ENCODE assay signal across 1 cellular context in genomic region chr21:8234059-8234458, GRCh38.
TF ChIP-seq lines count a peak whose summit lies in the region.
"Not testable (repeated sequence)": the region's sequence is repeated elsewhere in the genome, so short reads cannot be mapped to it uniquely, and the experiment has no call there.

No MANE protein-coding gene starts in this region.

TF ChIP-seq in K562, 482 proteins besides CTCF, POLR2A, EP300 and RAD21 (continued from another document and continues in another):
- TF ChIP-seq, protein P1, sequence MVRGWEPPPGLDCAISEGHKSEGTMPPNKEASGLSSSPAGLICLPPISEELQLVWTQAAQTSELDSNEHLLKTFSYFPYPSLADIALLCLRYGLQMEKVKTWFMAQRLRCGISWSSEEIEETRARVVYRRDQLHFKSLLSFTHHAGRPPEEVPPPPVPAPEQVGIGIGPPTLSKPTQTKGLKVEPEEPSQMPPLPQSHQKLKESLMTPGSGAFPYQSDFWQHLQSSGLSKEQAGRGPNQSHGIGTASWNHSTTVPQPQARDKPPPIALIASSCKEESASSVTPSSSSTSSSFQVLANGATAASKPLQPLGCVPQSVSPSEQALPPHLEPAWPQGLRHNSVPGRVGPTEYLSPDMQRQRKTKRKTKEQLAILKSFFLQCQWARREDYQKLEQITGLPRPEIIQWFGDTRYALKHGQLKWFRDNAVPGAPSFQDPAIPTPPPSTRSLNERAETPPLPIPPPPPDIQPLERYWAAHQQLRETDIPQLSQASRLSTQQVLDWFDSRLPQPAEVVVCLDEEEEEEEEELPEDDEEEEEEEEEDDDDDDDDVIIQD (CRISPR knock-in tag; IDR thresholded peaks at IDR 0.05) = peak; percentile 91; the same call in 1 of the 2 replicates
- TF ChIP-seq ZNF408 (CRISPR knock-in tag; IDR thresholded peaks at IDR 0.05; ENCODE audit: low read depth) (peak; percentile 93; the same call in 1 of the 2 replicates), ZNF561 (CRISPR knock-in tag; conservative IDR thresholded peaks at IDR 0.05) (peak; percentile 94), ZNF212 (CRISPR knock-in tag; IDR thresholded peaks at IDR 0.05) (peak; percentile 85; the same call in 1 of the 2 replicates), PPARD (CRISPR knock-in tag; IDR thresholded peaks at IDR 0.05) (peak; percentile 90), ZKSCAN3 (CRISPR knock-in tag; IDR thresholded peaks at IDR 0.05) (0 out of 2 replicates have a peak, but pooled peaks have one; percentile 57), ZNF436 (CRISPR knock-in tag; IDR thresholded peaks at IDR 0.05) (peak; percentile 94), ZNF277 (CRISPR knock-in tag; IDR thresholded peaks at IDR 0.05; ENCODE audit: borderline replicate concordance) (peak; percentile 91; the same call in 1 of the 2 replicates), NR2F6 (CRISPR knock-in tag; IDR thresholded peaks at IDR 0.05) (peak; percentile 94), ZNF133 (CRISPR knock-in tag; IDR thresholded peaks at IDR 0.05) (peak; percentile 97), ZNF764 (CRISPR knock-in tag; IDR thresholded peaks at IDR 0.05; ENCODE audit: low read depth) (peak; percentile 88), HIVEP1 (CRISPR knock-in tag; IDR thresholded peaks at IDR 0.05) (peak; percentile 96), TSHZ1 (CRISPR knock-in tag; IDR thresholded peaks at IDR 0.05) (peak; percentile 84; the same call in 1 of the 2 replicates), FOXO4 (CRISPR knock-in tag; IDR thresholded peaks at IDR 0.05) (peak; percentile 93), ZNF280B (CRISPR knock-in tag; IDR thresholded peaks at IDR 0.05) (0 out of 2 replicates have a peak, but pooled peaks have one; percentile 6), RREB1 (CRISPR knock-in tag; IDR thresholded peaks at IDR 0.05) (peak; percentile 92; the same call in 1 of the 2 replicates), SRF (CRISPR knock-in tag; IDR thresholded peaks at IDR 0.05) (peak in 1 of 2 experiments; percentile 86; a peak in 2 of 4 replicates), NR4A1 (CRISPR knock-in tag; IDR thresholded peaks at IDR 0.05) (peak; percentile 86; the same call in 1 of the 2 replicates), HMG20A (CRISPR knock-in tag; conservative IDR thresholded peaks at IDR 0.05) (peak; percentile 82; the same call in 1 of the 2 replicates), ZNF57 (CRISPR knock-in tag; IDR thresholded peaks at IDR 0.05) (peak; percentile 91; the same call in 1 of the 2 replicates), ZFP30 (CRISPR knock-in tag; IDR thresholded peaks at IDR 0.05; ENCODE audit: borderline replicate concordance) (peak; percentile 94), ZNF76 (CRISPR knock-in tag; IDR thresholded peaks at IDR 0.05; ENCODE audit: borderline replicate concordance) (peak; percentile 84; the same call in 1 of the 2 replicates), JUNB (CRISPR knock-in tag; conservative IDR thresholded peaks at IDR 0.05) (peak; percentile 88), RFX7 (CRISPR knock-in tag; IDR thresholded peaks at IDR 0.05) (0 out of 2 replicates have a peak, but pooled peaks have one; percentile 50), ZSCAN32 (CRISPR knock-in tag; IDR thresholded peaks at IDR 0.05) (peak; percentile 86), ZNF583 (CRISPR knock-in tag; IDR thresholded peaks at IDR 0.05) (peak; percentile 91; the same call in 1 of the 2 replicates), ZFP1 (CRISPR knock-in tag; IDR thresholded peaks at IDR 0.05) (peak; percentile 78), ZNF707 (CRISPR knock-in tag; conservative IDR thresholded peaks at IDR 0.05) (peak; percentile 68), ZNF586 (CRISPR knock-in tag; conservative IDR thresholded peaks at IDR 0.05) (peak; percentile 94), ZC3H4 (CRISPR knock-in tag; IDR thresholded peaks at IDR 0.05; ENCODE audit: borderline replicate concordance) (0 out of 2 replicates have a peak, but pooled peaks have one; percentile 12), BCL6 (CRISPR knock-in tag; IDR thresholded peaks at IDR 0.05) (0 out of 2 replicates have a peak, but pooled peaks have one; percentile 64)
- TF ChIP-seq NR4A1 (tag; IDR thresholded peaks at IDR 0.05) = not testable (repeated sequence)
- TF ChIP-seq, protein P2, sequence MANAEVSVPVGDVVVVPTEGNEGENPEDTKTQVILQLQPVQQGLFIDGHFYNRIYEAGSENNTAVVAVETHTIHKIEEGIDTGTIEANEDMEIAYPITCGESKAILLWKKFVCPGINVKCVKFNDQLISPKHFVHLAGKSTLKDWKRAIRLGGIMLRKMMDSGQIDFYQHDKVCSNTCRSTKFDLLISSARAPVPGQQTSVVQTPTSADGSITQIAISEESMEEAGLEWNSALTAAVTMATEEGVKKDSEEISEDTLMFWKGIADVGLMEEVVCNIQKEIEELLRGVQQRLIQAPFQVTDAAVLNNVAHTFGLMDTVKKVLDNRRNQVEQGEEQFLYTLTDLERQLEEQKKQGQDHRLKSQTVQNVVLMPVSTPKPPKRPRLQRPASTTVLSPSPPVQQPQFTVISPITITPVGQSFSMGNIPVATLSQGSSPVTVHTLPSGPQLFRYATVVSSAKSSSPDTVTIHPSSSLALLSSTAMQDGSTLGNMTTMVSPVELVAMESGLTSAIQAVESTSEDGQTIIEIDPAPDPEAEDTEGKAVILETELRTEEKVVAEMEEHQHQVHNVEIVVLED (CRISPR knock-in tag; IDR thresholded peaks at IDR 0.05) = 0 out of 2 replicates have a peak, but pooled peaks have one; percentile 51
- TF ChIP-seq, protein P3, sequence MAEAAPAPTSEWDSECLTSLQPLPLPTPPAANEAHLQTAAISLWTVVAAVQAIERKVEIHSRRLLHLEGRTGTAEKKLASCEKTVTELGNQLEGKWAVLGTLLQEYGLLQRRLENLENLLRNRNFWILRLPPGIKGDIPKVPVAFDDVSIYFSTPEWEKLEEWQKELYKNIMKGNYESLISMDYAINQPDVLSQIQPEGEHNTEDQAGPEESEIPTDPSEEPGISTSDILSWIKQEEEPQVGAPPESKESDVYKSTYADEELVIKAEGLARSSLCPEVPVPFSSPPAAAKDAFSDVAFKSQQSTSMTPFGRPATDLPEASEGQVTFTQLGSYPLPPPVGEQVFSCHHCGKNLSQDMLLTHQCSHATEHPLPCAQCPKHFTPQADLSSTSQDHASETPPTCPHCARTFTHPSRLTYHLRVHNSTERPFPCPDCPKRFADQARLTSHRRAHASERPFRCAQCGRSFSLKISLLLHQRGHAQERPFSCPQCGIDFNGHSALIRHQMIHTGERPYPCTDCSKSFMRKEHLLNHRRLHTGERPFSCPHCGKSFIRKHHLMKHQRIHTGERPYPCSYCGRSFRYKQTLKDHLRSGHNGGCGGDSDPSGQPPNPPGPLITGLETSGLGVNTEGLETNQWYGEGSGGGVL (CRISPR knock-in tag; IDR thresholded peaks at IDR 0.05) = peak; percentile 64; the same call in 1 of the 2 replicates
- TF ChIP-seq, protein P4, sequence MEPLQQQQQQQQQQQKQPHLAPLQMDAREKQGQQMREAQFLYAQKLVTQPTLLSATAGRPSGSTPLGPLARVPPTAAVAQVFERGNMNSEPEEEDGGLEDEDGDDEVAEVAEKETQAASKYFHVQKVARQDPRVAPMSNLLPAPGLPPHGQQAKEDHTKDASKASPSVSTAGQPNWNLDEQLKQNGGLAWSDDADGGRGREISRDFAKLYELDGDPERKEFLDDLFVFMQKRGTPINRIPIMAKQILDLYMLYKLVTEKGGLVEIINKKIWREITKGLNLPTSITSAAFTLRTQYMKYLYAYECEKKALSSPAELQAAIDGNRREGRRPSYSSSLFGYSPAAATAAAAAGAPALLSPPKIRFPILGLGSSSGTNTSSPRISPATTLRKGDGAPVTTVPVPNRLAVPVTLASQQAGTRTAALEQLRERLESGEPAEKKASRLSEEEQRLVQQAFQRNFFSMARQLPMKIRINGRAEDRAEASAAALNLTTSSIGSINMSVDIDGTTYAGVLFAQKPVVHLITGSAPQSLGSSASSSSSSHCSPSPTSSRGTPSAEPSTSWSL (CRISPR knock-in tag; IDR thresholded peaks at IDR 0.05; ENCODE audit: borderline replicate concordance) = peak; percentile 95
